7 cellular contexts compared by ENCODE assay signal in the genomic region with DNA sequence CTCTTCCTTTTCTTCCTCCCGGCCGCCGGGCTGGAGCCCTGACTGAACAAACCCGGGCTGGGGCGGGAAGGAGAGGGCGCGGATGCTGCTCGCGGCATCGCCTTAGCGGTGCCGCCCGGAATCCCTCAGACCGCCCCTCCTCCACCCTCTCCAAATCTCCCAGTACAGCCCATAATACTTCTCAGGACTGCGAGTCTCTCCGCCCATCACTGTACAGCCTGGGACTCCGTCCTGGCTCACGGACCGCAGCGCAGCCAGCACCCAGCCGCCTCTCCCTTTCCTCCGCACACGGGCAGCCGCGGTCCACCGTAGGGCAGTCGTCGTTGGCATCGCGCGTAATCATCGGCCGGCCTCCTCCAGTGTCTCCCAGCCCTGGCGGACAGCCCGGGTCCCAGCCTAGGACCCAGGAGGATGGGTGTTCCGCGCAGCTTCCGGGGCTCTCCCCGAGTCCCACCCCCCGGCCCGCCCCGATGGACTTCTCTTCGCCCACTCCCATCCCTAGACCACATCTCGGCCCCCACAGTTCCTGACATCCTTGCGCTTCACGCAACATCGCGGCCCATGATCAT. TPM values are rescaled to one million over a fixed set of nuclear protein-coding genes. Genes with fewer than 3 reads are reported as not detected.
DNase-seq lines count a peak whose midpoint lies in the region; ATAC-seq, FAIRE-seq and TF ChIP-seq lines count a peak whose summit lies in the region.
"Not testable (repeated sequence)": the region's sequence is repeated elsewhere in the genome, so short reads cannot be mapped to it uniquely, and the experiment has no call there.

No MANE protein-coding gene starts in this region.

- POLR2A ChIA-PET in OCI-LY7 (lab: Charles Lee); endothelial cell of umbilical vein (lab: Charles Lee): not testable (repeated sequence)

- H2AFZ ChIP-seq in OCI-LY7 (ENCODE audit: low read length); endothelial cell of umbilical vein (ENCODE audit: low read depth, low read length): not testable (repeated sequence)

- H3K9ac ChIP-seq in endothelial cell of umbilical vein (replicated peaks; ENCODE audit: extremely low read depth, insufficient read depth, low read length): not testable (repeated sequence)

- not testable (repeated sequence) for H3K36me3 Mint-ChIP-seq in activated T-helper 2 cell treated with anti-CD3 and anti-CD28 coated beads, Interferon-gamma antibody, Interleukin-2, Interleukin-4, amounts not matched to agents 10 μg/mL and 5 μg/mL and 100 μg/mL, durations not matched to agents 14 hours and 24 hours and 36 hours (ENCODE audit: low read depth)

- ATAC-seq in GM18907 (IDR thresholded peaks at IDR 0.05; ENCODE audit: unreplicated experiment) (peak; percentile 9), HG02840 (IDR thresholded peaks at IDR 0.05; ENCODE audit: low FRiP score, unreplicated experiment) (peak; percentile 1), left lobe of liver (peak; percentile 16), sciatic nerve (peak; percentile 55)

- not testable (repeated sequence) for H4K20me1 ChIP-seq in OCI-LY7 (ENCODE audit: insufficient read depth, low read length); endothelial cell of umbilical vein (replicated peaks; ENCODE audit: control insufficient read depth, extremely low read depth, insufficient read depth, low read length)

- not testable (repeated sequence) for H3K9me1 ChIP-seq in endothelial cell of umbilical vein (replicated peaks; ENCODE audit: control insufficient read depth, extremely low read depth, insufficient read depth, low read length)

- H3K27ac ChIP-seq in OCI-LY7 (ENCODE audit: low read depth, low read length, poor library complexity, severe bottlenecking): not testable (repeated sequence)
- H3K27ac ChIP-seq in endothelial cell of umbilical vein (ENCODE audit: insufficient read depth, low read depth, low read length): peak overlapping the region; percentile 45

- peak overlapping the region; percentile 85 for H3K27ac Mint-ChIP-seq in activated T-helper 2 cell treated with anti-CD3 and anti-CD28 coated beads, Interferon-gamma antibody, Interleukin-2, Interleukin-4, amounts not matched to agents 10 μg/mL and 5 μg/mL and 100 μg/mL, durations not matched to agents 14 hours and 24 hours and 36 hours

- not testable (repeated sequence) for FAIRE-seq in endothelial cell of umbilical vein (lab: Jason Lieb, UNC)

- not testable (repeated sequence) for DNase-seq in OCI-LY7 (ENCODE audit: low spot score); activated T-helper 2 cell treated with anti-CD3 and anti-CD28 coated beads, Interferon-gamma antibody, Interleukin-2, Interleukin-4, amounts not matched to agents 10 μg/mL and 5 μg/mL and 100 μg/mL, durations not matched to agents 14 hours and 24 hours and 36 hours (ENCODE audit: low spot score); endothelial cell of umbilical vein (ENCODE audit: low read depth, low spot score); left lobe of liver (ENCODE audit: low spot score); sciatic nerve (ENCODE audit: low spot score)

- intact Hi-C loops in OCI-LY7 (cut with micrococcal nuclease; ENCODE audit: unreplicated experiment); activated T-helper 2 cell treated with anti-CD3 and anti-CD28 coated beads, Interferon-gamma antibody, Interleukin-2, Interleukin-4, amounts not matched to agents 10 μg/mL and 5 μg/mL and 100 μg/mL, durations not matched to agents 14 hours and 24 hours and 36 hours (cut with micrococcal nuclease); endothelial cell of umbilical vein (cut with micrococcal nuclease); sciatic nerve (cut with DNase I): not testable (repeated sequence)

- H3K36me3 ChIP-seq in OCI-LY7 (ENCODE audit: insufficient read depth, low read length); endothelial cell of umbilical vein (ENCODE audit: control insufficient read depth in 2 of 2, extremely low read depth in 1 of 2, insufficient read depth in 2 of 2, low read length in 2 of 2): not testable (repeated sequence)

- H3K4me1 Mint-ChIP-seq in activated T-helper 2 cell treated with anti-CD3 and anti-CD28 coated beads, Interferon-gamma antibody, Interleukin-2, Interleukin-4, amounts not matched to agents 10 μg/mL and 5 μg/mL and 100 μg/mL, durations not matched to agents 14 hours and 24 hours and 36 hours (ENCODE audit: low read depth): not testable (repeated sequence)

- not testable (repeated sequence) for BruUV-seq in OCI-LY7 (replicated peaks; lab: Mats Ljungman, UMichigan); endothelial cell of umbilical vein (replicated peaks; lab: Mats Ljungman, UMichigan)

- peak overlapping the region; percentile 80 for H3K4me3 Mint-ChIP-seq in activated T-helper 2 cell treated with anti-CD3 and anti-CD28 coated beads, Interferon-gamma antibody, Interleukin-2, Interleukin-4, amounts not matched to agents 10 μg/mL and 5 μg/mL and 100 μg/mL, durations not matched to agents 14 hours and 24 hours and 36 hours (ENCODE audit: low read depth)

- H3K9me2 ChIP-seq in OCI-LY7 (ENCODE audit: insufficient read depth, low read length): not testable (repeated sequence)

- TF ChIP-seq CTCF in OCI-LY7 (conservative IDR thresholded peaks at IDR 0.05; ENCODE audit: low read length); endothelial cell of umbilical vein (IDR thresholded peaks at IDR 0.05; ENCODE audit: extremely low read depth in 1 of 2, insufficient read depth in 1 of 2, low read depth in 1 of 2, low read length in 2 of 2): not testable (repeated sequence)

- H3K9me3 Mint-ChIP-seq in activated T-helper 2 cell treated with anti-CD3 and anti-CD28 coated beads, Interferon-gamma antibody, Interleukin-2, Interleukin-4, amounts not matched to agents 10 μg/mL and 5 μg/mL and 100 μg/mL, durations not matched to agents 14 hours and 24 hours and 36 hours: not testable (repeated sequence)

- H3K27me3 ChIP-seq in endothelial cell of umbilical vein (ENCODE audit: control insufficient read depth in 2 of 2, insufficient read depth in 2 of 2, low read length in 2 of 2): not testable (repeated sequence)

- H3K4me3 ChIP-seq in OCI-LY7 (ENCODE audit: low read depth, low read length, poor library complexity, severe bottlenecking) (peak overlapping the region; percentile 60), endothelial cell of umbilical vein (replicated peaks in 1 of 3; ENCODE audit: insufficient read depth in 1 of 3, low read depth in 1 of 3, low read length in 3 of 3) (peak overlapping the region in 1 of 3 experiments; percentile 40)

- not testable (repeated sequence) for H3K79me2 ChIP-seq in OCI-LY7 (ENCODE audit: insufficient read depth, low read depth, low read length)
- H3K79me2 ChIP-seq in endothelial cell of umbilical vein (ENCODE audit: control insufficient read depth, insufficient read depth, low read length): peaks cover 10% of the 10 kb centered on the region

- H3K4me1 ChIP-seq in OCI-LY7 (ENCODE audit: insufficient read depth, low read length, poor library complexity, severe bottlenecking); endothelial cell of umbilical vein (ENCODE audit: control insufficient read depth, extremely low read depth, insufficient read depth, low read length): not testable (repeated sequence)

- not testable (repeated sequence) for H3K4me2 ChIP-seq in OCI-LY7 (ENCODE audit: low read length); endothelial cell of umbilical vein (ENCODE audit: insufficient read depth, low read length)

- not testable (repeated sequence) for TF ChIP-seq POLR2A in endothelial cell of umbilical vein (IDR thresholded peaks at IDR 0.05; ENCODE audit: low read depth, low read length)

- CTCF ChIA-PET in OCI-LY7 (lab: Charles Lee; ENCODE audit: unreplicated experiment); endothelial cell of umbilical vein (lab: Charles Lee): not testable (repeated sequence)

- H3K27me3 Mint-ChIP-seq in activated T-helper 2 cell treated with anti-CD3 and anti-CD28 coated beads, Interferon-gamma antibody, Interleukin-2, Interleukin-4, amounts not matched to agents 10 μg/mL and 5 μg/mL and 100 μg/mL, durations not matched to agents 14 hours and 24 hours and 36 hours (ENCODE audit: low read depth): not testable (repeated sequence)

- H3K9me3 ChIP-seq in OCI-LY7 (ENCODE audit: low read length); endothelial cell of umbilical vein (replicated peaks; ENCODE audit: control insufficient read depth, insufficient read depth, low read length): not testable (repeated sequence)

- dilution Hi-C loops in endothelial cell of umbilical vein (cut with MboI; ENCODE audit: extremely low pct_ligation_motif_present, low sequenced_read_pairs): not testable (repeated sequence)

RNA-seq across cellular contexts. Expression of a gene that starts 0.4 kb away (rescaled TPM):
- total RNA-seq in OCI-LY7 (2014; rRNA removed; shearing (Covaris generic)): 6.8 and 7.0 TPM in 2 replicates
- total RNA-seq in OCI-LY7 (2022) (30.7 and 41.0 TPM in 2 replicates), endothelial cell of umbilical vein (56.4 and 57.8 TPM in 2 replicates), left lobe of liver (4.9 TPM), sciatic nerve (69.9 TPM)
- total RNA-seq in activated T-helper 2 cell treated with anti-CD3 and anti-CD28 coated beads, Interferon-gamma antibody, Interleukin-2, Interleukin-4, amounts not matched to agents 10 μg/mL and 5 μg/mL and 100 μg/mL, durations not matched to agents 14 hours and 24 hours and 36 hours: 51.6 and 52.8 TPM in 2 replicates
- polyA plus RNA-seq in endothelial cell of umbilical vein: 4.6 and 5.6 TPM in 2 replicates
- polyA plus RNA-seq in endothelial cell of umbilical vein (2011; cell fraction: cytosol; rRNA removed): 7.6 and 7.8 TPM in 2 replicates
- polyA plus RNA-seq in endothelial cell of umbilical vein (2011; cell fraction: nucleus; rRNA removed): 10.2 and 14.0 TPM in 2 replicates
- 15.9 and 17.6 TPM in 2 replicates for polyA plus RNA-seq in endothelial cell of umbilical vein (2012)
- 17.6 and 21.6 TPM in 2 replicates for polyA minus RNA-seq in endothelial cell of umbilical vein
- polyA minus RNA-seq in endothelial cell of umbilical vein (2011; cell fraction: cytosol; rRNA and poly(A)+ RNA removed): 40.7 TPM
- 28.5 and 29.3 TPM in 2 replicates for polyA minus RNA-seq in endothelial cell of umbilical vein (2011; cell fraction: nucleus; rRNA and poly(A)+ RNA removed)

RNA-seq across cellular contexts. Expression of a gene that starts 1.1 kb away (rescaled TPM):
- total RNA-seq in OCI-LY7 (2014; rRNA removed; shearing (Covaris generic)): 27.0 and 27.4 TPM in 2 replicates
- 74.1 and 91.4 TPM in 2 replicates for total RNA-seq in OCI-LY7 (2022)
- 22.6 and 23.1 TPM in 2 replicates for total RNA-seq in activated T-helper 2 cell treated with anti-CD3 and anti-CD28 coated beads, Interferon-gamma antibody, Interleukin-2, Interleukin-4, amounts not matched to agents 10 μg/mL and 5 μg/mL and 100 μg/mL, durations not matched to agents 14 hours and 24 hours and 36 hours
- total RNA-seq in endothelial cell of umbilical vein: 4.3 and 6.5 TPM in 2 replicates
- 1.9 and 2.6 TPM in 2 replicates for polyA plus RNA-seq in endothelial cell of umbilical vein
- polyA plus RNA-seq in endothelial cell of umbilical vein (2011; cell fraction: cytosol; rRNA removed): 2.8 TPM in 2 replicates
- polyA plus RNA-seq in endothelial cell of umbilical vein (2011; cell fraction: nucleus; rRNA removed): 7.0 and 7.7 TPM in 2 replicates
- 3.3 and 4.4 TPM in 2 replicates for polyA plus RNA-seq in endothelial cell of umbilical vein (2012)
- polyA minus RNA-seq in endothelial cell of umbilical vein: 6.4 and 9.3 TPM in 2 replicates
- polyA minus RNA-seq in endothelial cell of umbilical vein (2011; cell fraction: cytosol; rRNA and poly(A)+ RNA removed): 13.8 TPM
- 3.1 and 9.3 TPM in 2 replicates for polyA minus RNA-seq in endothelial cell of umbilical vein (2011; cell fraction: nucleus; rRNA and poly(A)+ RNA removed)
- total RNA-seq in left lobe of liver: 0.13 TPM
- 0.89 TPM for total RNA-seq in sciatic nerve

Comparison
In these comparisons a context has a peak if more than half of its experiments do, and no peak if none do; other contexts are left out.
1. ATAC-seq: peak in every context shown above with its lines; median percentile 55 in sciatic nerve; 16 in left lobe of liver; 9 in GM18907; 1 in HG02840.